In the genomic region with DNA sequence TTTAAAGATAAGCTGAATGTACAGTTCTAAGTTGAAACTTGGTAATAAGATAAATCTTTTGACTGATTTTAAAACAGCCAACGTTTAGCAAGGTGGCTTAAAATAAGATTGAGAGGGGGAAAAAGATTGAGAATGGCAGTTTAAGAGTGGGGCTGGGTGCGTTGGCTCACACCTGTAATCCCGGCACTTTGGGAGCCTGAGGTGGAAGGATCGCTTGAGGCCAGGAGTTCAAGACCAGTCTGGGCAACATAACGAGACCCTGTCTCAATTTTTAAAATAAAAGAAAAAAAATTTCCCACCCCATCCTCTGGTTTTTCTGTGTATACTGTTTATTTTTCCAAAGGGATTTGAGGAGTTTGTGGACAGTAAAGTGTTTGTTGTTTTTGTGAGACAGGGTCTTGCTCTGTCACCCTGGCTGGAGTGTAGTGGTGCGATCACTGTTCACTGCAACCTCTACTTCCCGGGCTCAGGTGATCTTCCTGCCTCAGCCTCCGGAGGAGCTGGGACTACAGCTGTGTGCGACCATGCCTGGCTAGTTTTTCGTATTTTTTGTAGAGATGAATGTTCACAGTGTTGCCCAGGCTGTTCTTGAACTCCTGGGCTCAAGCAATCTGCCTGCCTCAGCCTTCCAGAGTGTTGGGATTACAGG, we compare ENCODE assay signal across 10 cellular contexts. TPM values are rescaled to one million over a fixed set of nuclear protein-coding genes. Genes with fewer than 3 reads are reported as not detected.
A peak's percentile ranks its signal among the peaks of the same experiment; 100 is the strongest.
DNase-seq lines count a peak whose midpoint lies in the region; ATAC-seq and TF ChIP-seq lines count a peak whose summit lies in the region.
"Had no signal": no experiment of that assay in that cellular context is flagged by ENCODE, and none has a peak within 500 bp of the region (broad histone marks: within the 10 kb centered on the region; RNA-seq: fewer than 3 reads in every experiment).

No MANE protein-coding gene starts in this region.

- H3K9me3 Mint-ChIP-seq in activated T-helper 17 cell treated with anti-CD3 and anti-CD28 coated beads, Interleukin-2, amount 50 U/mL, for 72 hours = no peaks in the 10 kb centered on the region
- H3K9me3 Mint-ChIP-seq: CD8-positive, alpha-beta T cell had no signal

- H3K27ac ChIP-seq in iPS-18a (ENCODE audit: low read length) = no peak overlapping the region
- peak overlapping the region; percentile 56 to 85 for H3K27ac ChIP-seq in thoracic aorta
- H3K27ac ChIP-seq in effector memory CD4-positive, alpha-beta T cell (ENCODE audit: insufficient read depth, low read length, poor library complexity, severe bottlenecking) = no peak overlapping the region

- H3K36me3 ChIP-seq in iPS-18a (ENCODE audit: control insufficient read depth, low read depth, low read length) (no peaks in the 10 kb centered on the region), thoracic aorta (no peaks in the 10 kb centered on the region)
- no peaks in the 10 kb centered on the region for H3K36me3 ChIP-seq in effector memory CD4-positive, alpha-beta T cell (ENCODE audit: control insufficient read depth, insufficient read depth, low read length)

- peaks cover 20% of the 10 kb centered on the region for H3K4me1 Mint-ChIP-seq in activated T-helper 17 cell treated with anti-CD3 and anti-CD28 coated beads, Interleukin-2, amount 50 U/mL, for 72 hours

- H3K4me1 ChIP-seq in iPS-18a (ENCODE audit: control insufficient read depth, low read depth, low read length) = peaks cover 16% of the 10 kb centered on the region
- peaks cover 24 to 35% of the 10 kb centered on the region in 2 donors for H3K4me1 ChIP-seq in thoracic aorta (ENCODE audit: control insufficient read depth in 1 of 2, low read depth in 2 of 2)
- H3K4me1 ChIP-seq in effector memory CD4-positive, alpha-beta T cell (ENCODE audit: control insufficient read depth, insufficient read depth, low read length, poor library complexity, severe bottlenecking) = peaks cover 8% of the 10 kb centered on the region

- no peak for TF ChIP-seq CTCF in thoracic aorta (IDR thresholded peaks at IDR 0.05)

- H3K27me3 ChIP-seq in iPS-18a (ENCODE audit: control insufficient read depth, insufficient read depth, low read length) (no peaks in the 10 kb centered on the region), thoracic aorta (replicated peaks; ENCODE audit: insufficient read depth) (no peaks in the 10 kb centered on the region)
- no peaks in the 10 kb centered on the region for H3K27me3 ChIP-seq in effector memory CD4-positive, alpha-beta T cell (replicated peaks; ENCODE audit: control insufficient read depth, insufficient read depth, low read length, poor library complexity, severe bottlenecking)

- peak overlapping the region; percentile 99 for H3K4me3 Mint-ChIP-seq in activated T-helper 17 cell treated with anti-CD3 and anti-CD28 coated beads, Interleukin-2, amount 50 U/mL, for 72 hours

- H3K9ac ChIP-seq in iPS-18a (ENCODE audit: low read length) = no peak overlapping the region

- H3K36me3 Mint-ChIP-seq in activated T-helper 17 cell treated with anti-CD3 and anti-CD28 coated beads, Interleukin-2, amount 50 U/mL, for 72 hours (ENCODE audit: low read depth) = peaks cover 31% of the 10 kb centered on the region

- no peaks in the 10 kb centered on the region for H3K9me3 ChIP-seq in iPS-18a (ENCODE audit: control insufficient read depth, low read depth, low read length)
- no peaks in the 10 kb centered on the region for H3K9me3 ChIP-seq in thoracic aorta
- no peaks in the 10 kb centered on the region for H3K9me3 ChIP-seq in effector memory CD4-positive, alpha-beta T cell (ENCODE audit: control insufficient read depth, low read length)

- no peak for ATAC-seq in activated T-helper 17 cell treated with anti-CD3 and anti-CD28 coated beads, Interleukin-2, amount 50 U/mL, for 72 hours (replicated peaks)
- ATAC-seq in thoracic aorta (ENCODE audit: insufficient number of reproducible peaks, low FRiP score, low read depth) = no peak

- peak overlapping the region; percentile 99 for H3K27ac Mint-ChIP-seq in activated T-helper 17 cell treated with anti-CD3 and anti-CD28 coated beads, Interleukin-2, amount 50 U/mL, for 72 hours
- H3K27ac Mint-ChIP-seq: CD8-positive, alpha-beta T cell had no signal

- H3K4me3 ChIP-seq in iPS-18a (ENCODE audit: low read length) (peak overlapping the region; percentile 97), thoracic aorta (peak overlapping the region; percentile 79)
- no peak overlapping the region for H3K4me3 ChIP-seq in effector memory CD4-positive, alpha-beta T cell (ENCODE audit: insufficient read depth, low read depth, low read length, poor library complexity, severe bottlenecking)

- DNase-seq in activated CD8-positive, alpha-beta memory T cell treated with anti-CD3 and anti-CD28 coated beads, Interleukin-2, amount 50 U/mL, for 48 hours = peak; percentile 42
- DNase-seq in activated CD8-positive, alpha-beta memory T cell treated with anti-CD3 and anti-CD28 coated beads for 24 hours = no peak
- DNase-seq in thoracic aorta (ENCODE audit: low spot score) (no peak), NOMO-1 treated with DMSO at 0.1 percent for 48 hours (lab: John Stamatoyannopoulos, UW; ENCODE audit: unreplicated experiment) (no peak), NCI-H345 treated with DMSO at 0.1 percent for 48 hours (lab: John Stamatoyannopoulos, UW; ENCODE audit: unreplicated experiment) (no peak)
- no peak for DNase-seq in effector memory CD4-positive, alpha-beta T cell
- DNase-seq: CD8-positive, alpha-beta T cell; NCI-H1105 treated with DMSO at 0.1 percent for 48 hours had no signal

- no peaks in the 10 kb centered on the region for H3K27me3 Mint-ChIP-seq in activated T-helper 17 cell treated with anti-CD3 and anti-CD28 coated beads, Interleukin-2, amount 50 U/mL, for 72 hours

RNA-seq across cellular contexts. Expression of gene MAPK6, which starts 3.0 kb away (rescaled TPM):
- 10 to 100 TPM; 36.5 to 62.3 TPM for total RNA-seq in activated T-helper 17 cell treated with anti-CD3 and anti-CD28 coated beads, Interleukin-2, amount 50 U/mL, for 72 hours
- total RNA-seq in thoracic aorta = 10 to 100 TPM; 11.2 to 24.8 TPM

RNA-seq across cellular contexts. Expression of gene LEO1, which starts 50.4 kb away (rescaled TPM):
- 10 to 100 TPM; 22.7 to 31.7 TPM for total RNA-seq in activated T-helper 17 cell treated with anti-CD3 and anti-CD28 coated beads, Interleukin-2, amount 50 U/mL, for 72 hours
- 10 to 100 TPM; 10.8 to 12.7 TPM for total RNA-seq in thoracic aorta

Comparison
In these comparisons a context has a peak if more than half of its experiments do, and no peak if none do; other contexts are left out.
1. H3K27ac ChIP-seq: peak in thoracic aorta (2 of 2); none in iPS-18a (single experiment) and effector memory CD4-positive, alpha-beta T cell (single experiment).